In genomic region chr3:69201658-69202057, GRCh38 we compare ENCODE assay signal across 24 cellular contexts.
DNase-seq lines count a peak whose midpoint lies in the region; ATAC-seq and TF ChIP-seq lines count a peak whose summit lies in the region.
"Had no signal": no experiment of that assay in that cellular context is flagged by ENCODE, and none has a peak within 500 bp of the region (broad histone marks: within the 10 kb centered on the region; RNA-seq: fewer than 3 reads in every experiment).

No MANE protein-coding gene starts in this region.

- H3K4me1 ChIP-seq in esophagus squamous epithelium, result peaks cover 4 to 53% (median 4%) of the 10 kb centered on the region in 3 donors

- no peak for ATAC-seq in HG03039 (IDR thresholded peaks at IDR 0.05; ENCODE audit: unreplicated experiment)
- ATAC-seq: stimulated activated naive B cell treated with anti-CD40 and anti-IgM and Interleukin-4, amounts not matched to agents 10 μg/mL and 1 μg/mL and 100 μg/mL, for 72 hours had no signal

- TF ChIP-seq CTCF in esophagus squamous epithelium (IDR thresholded peaks at IDR 0.05) (no peak), progenitor cell of endocrine pancreas (IDR thresholded peaks at IDR 0.05; ENCODE audit: unreplicated experiment) (no peak)

- peaks cover 0 to 16% (median 0%) of the 10 kb centered on the region in 3 donors for H3K36me3 ChIP-seq in esophagus squamous epithelium
- H3K36me3 ChIP-seq: neutrophil, right atrium auricular region had no signal

- no peaks in the 10 kb centered on the region for H3K9me3 Mint-ChIP-seq in progenitor cell of endocrine pancreas (ENCODE audit: low read depth)
- H3K9me3 Mint-ChIP-seq: activated CD4-positive, alpha-beta T cell treated with anti-CD3 and anti-CD28 coated beads, Interleukin-2, amount 10 ng/mL, durations not matched to agents 24 days and 14 days; CD4-positive, CD25-positive, alpha-beta regulatory T cell; stimulated activated naive B cell treated with anti-CD40 and anti-IgM and Interleukin-4, amounts not matched to agents 10 μg/mL and 1 μg/mL and 100 μg/mL, for 72 hours had no signal

- no peak overlapping the region for H3K4me3 Mint-ChIP-seq in progenitor cell of endocrine pancreas (ENCODE audit: low read depth)
- H3K4me3 Mint-ChIP-seq: activated CD4-positive, alpha-beta T cell treated with anti-CD3 and anti-CD28 coated beads, Interleukin-2, amount 10 ng/mL, durations not matched to agents 24 days and 14 days; stimulated activated naive B cell treated with anti-CD40 and anti-IgM and Interleukin-4, amounts not matched to agents 10 μg/mL and 1 μg/mL and 100 μg/mL, for 72 hours had no signal

- H3K9me3 ChIP-seq in esophagus squamous epithelium, result no peaks in the 10 kb centered on the region
- H3K9me3 ChIP-seq: neutrophil, right atrium auricular region, tibial nerve had no signal

- H3K27me3 ChIP-seq in esophagus squamous epithelium, result no peaks in the 10 kb centered on the region
- H3K27me3 ChIP-seq: neutrophil, right atrium auricular region, tibial nerve had no signal

- peaks cover 43% of the 10 kb centered on the region for H3K4me1 Mint-ChIP-seq in progenitor cell of endocrine pancreas (ENCODE audit: low read depth)

- peak; percentile 4 for DNase-seq in NCI-H2107 treated with DMSO at 0.1 percent for 48 hours (lab: John Stamatoyannopoulos, UW; ENCODE audit: unreplicated experiment)
- no peak for DNase-seq in NCI-H2107 (lab: John Stamatoyannopoulos, UW)
- peak; percentile 82 for DNase-seq in NCI-H146 treated with DMSO at 0.1 percent for 48 hours (lab: John Stamatoyannopoulos, UW; ENCODE audit: unreplicated experiment)
- DNase-seq in esophagus squamous epithelium (lab: John Stamatoyannopoulos, UW), result no peak
- DNase-seq in progenitor cell of endocrine pancreas (ENCODE audit: low spot score, unreplicated experiment), result no peak
- no peak for DNase-seq in CD1c-positive myeloid dendritic cell (ENCODE audit: extremely low spot score)
- DNase-seq in mucosa of gallbladder (ENCODE audit: low spot score), result no peak
- DNase-seq: ACHN; activated CD4-positive, alpha-beta T cell treated with anti-CD3 and anti-CD28 coated beads, Interleukin-2, amount 10 ng/mL, durations not matched to agents 24 days and 14 days; activated naive CD4-positive, alpha-beta T cell treated with Interleukin-2 at 50 U/mL for 16 hours; anterior cingulate cortex; CD4-positive, CD25-positive, alpha-beta regulatory T cell; cerebellar nuclear complex; effector memory CD4-positive, alpha-beta T cell; head of caudate nucleus; mesendoderm; NCI-H1436; NCI-H82; stimulated activated CD4-positive, alpha-beta T cell treated with anti-CD3 and anti-CD28 coated beads, Interleukin-15, amount 100 ng/mL, for 24 hours; stimulated activated naive B cell treated with anti-CD40 and anti-IgM and Interleukin-4, amounts not matched to agents 10 μg/mL and 1 μg/mL and 100 μg/mL, for 72 hours had no signal

- peak overlapping the region; percentile 91 for H3K27ac Mint-ChIP-seq in progenitor cell of endocrine pancreas
- H3K27ac Mint-ChIP-seq: stimulated activated naive B cell treated with anti-CD40 and anti-IgM and Interleukin-4, amounts not matched to agents 10 μg/mL and 1 μg/mL and 100 μg/mL, for 72 hours had no signal

- no peaks in the 10 kb centered on the region for H3K27me3 Mint-ChIP-seq in progenitor cell of endocrine pancreas
- H3K27me3 Mint-ChIP-seq: activated CD4-positive, alpha-beta T cell treated with anti-CD3 and anti-CD28 coated beads, Interleukin-2, amount 10 ng/mL, durations not matched to agents 24 days and 14 days; CD4-positive, CD25-positive, alpha-beta regulatory T cell; stimulated activated naive B cell treated with anti-CD40 and anti-IgM and Interleukin-4, amounts not matched to agents 10 μg/mL and 1 μg/mL and 100 μg/mL, for 72 hours had no signal

- WGBS in esophagus squamous epithelium, 2 donors, result 58 to 84% methylated on average over 4 to 6 of the region's 10 CpGs

- H3K27ac ChIP-seq in esophagus squamous epithelium, result peak overlapping the region in 3 of 4 donors; percentile 12 to 90 (median 85)

- no peak overlapping the region for H3K4me3 ChIP-seq in esophagus squamous epithelium
- H3K4me3 ChIP-seq: right atrium auricular region, tibial nerve had no signal

- no peak for TF ChIP-seq POLR2A in esophagus squamous epithelium (IDR thresholded peaks at IDR 0.05)

- peaks cover 11% of the 10 kb centered on the region for H3K36me3 Mint-ChIP-seq in progenitor cell of endocrine pancreas (ENCODE audit: insufficient read depth)
- H3K36me3 Mint-ChIP-seq: stimulated activated naive B cell treated with anti-CD40 and anti-IgM and Interleukin-4, amounts not matched to agents 10 μg/mL and 1 μg/mL and 100 μg/mL, for 72 hours had no signal

- intact Hi-C loops in esophagus squamous epithelium (cut with DNase I), result no loop called here

Comparison
In these comparisons a context has a peak if more than half of its experiments do, and no peak if none do; other contexts are left out.
1. DNase-seq: peak in NCI-H2107 treated with DMSO at 0.1 percent for 48 hours (single experiment) and NCI-H146 treated with DMSO at 0.1 percent for 48 hours (single experiment); none in NCI-H2107 (single experiment), esophagus squamous epithelium (single experiment), progenitor cell of endocrine pancreas (single experiment), CD1c-positive myeloid dendritic cell (single experiment) and mucosa of gallbladder (single experiment).